8 cellular contexts compared by ENCODE assay signal in genomic region chr6:87139236-87139635, GRCh38. TPM values are rescaled to one million over a fixed set of nuclear protein-coding genes. Genes with fewer than 3 reads are reported as not detected.
A peak's percentile ranks its signal among the peaks of the same experiment; 100 is the strongest.
DNase-seq lines count a peak whose midpoint lies in the region; ATAC-seq and TF ChIP-seq lines count a peak whose summit lies in the region.

No MANE protein-coding gene starts in this region.

- H3K27ac Mint-ChIP-seq in activated B cell treated with CpG ODN at 0.5 μM for 24 hours: no peak overlapping the region

- H3K36me3 Mint-ChIP-seq in activated B cell treated with CpG ODN at 0.5 μM for 24 hours (ENCODE audit: low read depth): no peaks in the 10 kb centered on the region

- CTCF ChIA-PET in activated B cell treated with CpG ODN at 0.5 μM for 24 hours (lab: Charles Lee): interaction anchor here (0.8 to 2.6 kb wide), 19 partner anchors 8 to 1732 kb away, joined by 3 to 12 read pairs (median 4); partner anchors contain the start of gene ZNF292

- 39% methylated on average over 1 of the region's 1 CpG for WGBS in prostate gland

- TF ChIP-seq CTCF in activated B cell treated with CpG ODN at 0.5 μM for 24 hours (IDR thresholded peaks at IDR 0.05): peak; percentile 66
- TF ChIP-seq CTCF in fibroblast of villous mesenchyme (IDR thresholded peaks at IDR 0.05; ENCODE audit: insufficient read depth, low read depth, low read length): peak; percentile 75
- peak; percentile 30 to 76 (median 64) for TF ChIP-seq CTCF in prostate gland (IDR thresholded peaks at IDR 0.05)

- ATAC-seq in GM21576 (IDR thresholded peaks at IDR 0.05; ENCODE audit: unreplicated experiment): peak; percentile 60
- peak; percentile 69 for ATAC-seq in activated B cell treated with CpG ODN at 0.5 μM for 24 hours (ENCODE audit: low read depth)

- intact Hi-C loops in activated B cell treated with CpG ODN at 0.5 μM for 24 hours (cut with micrococcal nuclease) (loop anchor here (1.0 to 5.0 kb wide), 6 partner anchors 16 to 1731 kb away; partner anchors contain the start of genes SMIM8 and ZNF292), prostate gland (cut with DNase I) (no loop called here)

- no peak overlapping the region for H3K4me3 Mint-ChIP-seq in activated B cell treated with CpG ODN at 0.5 μM for 24 hours

- no peaks in the 10 kb centered on the region for H3K9me3 Mint-ChIP-seq in activated B cell treated with CpG ODN at 0.5 μM for 24 hours

- peaks cover 3% of the 10 kb centered on the region for H3K4me1 Mint-ChIP-seq in activated B cell treated with CpG ODN at 0.5 μM for 24 hours

- TF ChIP-seq POLR2A in prostate gland (IDR thresholded peaks at IDR 0.05): no peak

- no peak overlapping the region for H3K4me3 ChIP-seq in fibroblast of villous mesenchyme (ENCODE audit: low read depth, low read length)
- H3K4me3 ChIP-seq in prostate gland: no peak overlapping the region

- peak; percentile 46 for DNase-seq in activated gamma-delta T cell treated with Interleukin-2 at 50 U/mL for 16 hours
- DNase-seq in activated gamma-delta T cell (lab: John Stamatoyannopoulos, UW): no peak
- peak; percentile 55 for DNase-seq in NCI-H146 (lab: John Stamatoyannopoulos, UW)
- DNase-seq in activated B cell treated with CpG ODN at 0.5 μM for 24 hours: no peak
- peak; percentile 67 for DNase-seq in fibroblast of villous mesenchyme (ENCODE audit: low read depth)
- peak; percentile 31 for DNase-seq in prostate gland (ENCODE audit: low spot score)
- DNase-seq in HK-2 (ENCODE audit: unreplicated experiment): no peak

- no peak overlapping the region for H3K27ac ChIP-seq in prostate gland

- no peaks in the 10 kb centered on the region for H3K27me3 ChIP-seq in prostate gland (replicated peaks; ENCODE audit: insufficient read depth)

- H3K36me3 ChIP-seq in prostate gland: no peaks in the 10 kb centered on the region

- H3K4me1 ChIP-seq in prostate gland (replicated peaks): no peaks in the 10 kb centered on the region

- H3K27me3 Mint-ChIP-seq in activated B cell treated with CpG ODN at 0.5 μM for 24 hours: peaks cover 4% of the 10 kb centered on the region

- H3K9me3 ChIP-seq in prostate gland: no peaks in the 10 kb centered on the region

- POLR2A ChIA-PET in activated B cell treated with CpG ODN at 0.5 μM for 24 hours (lab: Charles Lee): no interaction called here

RNA-seq across cellular contexts. Expression of gene ZNF292, which starts 16.1 kb away (rescaled TPM):
- total RNA-seq in activated B cell treated with CpG ODN at 0.5 μM for 24 hours: 54.8 and 66.6 TPM in 2 replicates
- 27.7 and 32.8 TPM in 2 replicates for total RNA-seq in fibroblast of villous mesenchyme
- total RNA-seq in prostate gland: 10 to 100 TPM; 28.0 to 49.0 TPM

RNA-seq across cellular contexts. Expression of gene CGA, which starts 44.3 kb away (rescaled TPM):
- total RNA-seq in activated B cell treated with CpG ODN at 0.5 μM for 24 hours: not detected in 2 replicates
- 0.32 TPM in 1 of 2 replicates, not detected in the other for total RNA-seq in fibroblast of villous mesenchyme
- 1 to 10 TPM in 1 of 2 donors, not detected in 1; 2.2 TPM for total RNA-seq in prostate gland

Comparison
In these comparisons a context has a peak if more than half of its experiments do, and no peak if none do; other contexts are left out.
1. DNase-seq: peak in activated gamma-delta T cell treated with Interleukin-2 at 50 U/mL for 16 hours (single experiment), NCI-H146 (single experiment), fibroblast of villous mesenchyme (single experiment) and prostate gland (single experiment); none in activated gamma-delta T cell (single experiment), activated B cell treated with CpG ODN at 0.5 μM for 24 hours (single experiment) and HK-2 (single experiment).
2. Peak in every context shown above with its lines, with median percentiles within 50 percentile points of each other: CTCF ChIP-seq.